1 cellular context compared by ENCODE assay signal in the genomic region with DNA sequence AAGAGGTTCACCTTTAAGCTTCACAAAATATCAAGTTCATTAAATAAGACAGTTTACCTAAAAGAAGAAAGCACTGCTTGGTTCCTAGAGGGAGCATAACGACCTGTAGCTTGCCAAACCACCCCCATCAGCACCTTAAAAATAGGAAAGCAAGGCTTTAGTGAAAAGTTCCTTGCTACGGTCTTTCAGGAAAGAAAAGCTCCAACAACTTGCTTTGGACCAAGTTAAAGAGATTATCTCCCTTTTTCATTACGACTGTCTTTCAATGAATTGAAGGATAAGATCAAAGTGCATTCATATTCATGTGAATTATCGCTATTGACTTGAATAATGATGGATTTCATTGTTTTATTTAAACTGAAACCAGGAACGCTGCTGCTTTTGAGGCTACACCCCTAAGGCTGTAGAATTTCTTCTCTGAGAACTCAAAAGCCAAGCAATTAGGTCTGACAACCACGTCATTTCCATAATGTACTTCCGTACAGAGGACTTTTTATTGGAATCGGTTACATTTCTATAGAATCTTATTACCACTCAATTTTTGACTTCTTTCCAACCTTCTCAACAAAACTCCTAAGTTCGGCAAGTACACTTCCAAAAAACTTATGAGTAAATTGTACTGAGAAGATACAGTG.
TF ChIP-seq lines count a peak whose summit lies in the region.

No MANE protein-coding gene starts in this region.

TF ChIP-seq in HEK293, 187 proteins besides CTCF, POLR2A, EP300 and RAD21 (continued from another document):
- TF ChIP-seq PRDM6 (tag by site-specific recombination; IDR thresholded peaks at IDR 0.05): peak; percentile 62
- TF ChIP-seq ZNF341 (tag by site-specific recombination; IDR thresholded peaks at IDR 0.05; ENCODE audit: low read depth): peak; percentile 53; the same call in 1 of the 2 replicates
- TF ChIP-seq, protein P1, sequence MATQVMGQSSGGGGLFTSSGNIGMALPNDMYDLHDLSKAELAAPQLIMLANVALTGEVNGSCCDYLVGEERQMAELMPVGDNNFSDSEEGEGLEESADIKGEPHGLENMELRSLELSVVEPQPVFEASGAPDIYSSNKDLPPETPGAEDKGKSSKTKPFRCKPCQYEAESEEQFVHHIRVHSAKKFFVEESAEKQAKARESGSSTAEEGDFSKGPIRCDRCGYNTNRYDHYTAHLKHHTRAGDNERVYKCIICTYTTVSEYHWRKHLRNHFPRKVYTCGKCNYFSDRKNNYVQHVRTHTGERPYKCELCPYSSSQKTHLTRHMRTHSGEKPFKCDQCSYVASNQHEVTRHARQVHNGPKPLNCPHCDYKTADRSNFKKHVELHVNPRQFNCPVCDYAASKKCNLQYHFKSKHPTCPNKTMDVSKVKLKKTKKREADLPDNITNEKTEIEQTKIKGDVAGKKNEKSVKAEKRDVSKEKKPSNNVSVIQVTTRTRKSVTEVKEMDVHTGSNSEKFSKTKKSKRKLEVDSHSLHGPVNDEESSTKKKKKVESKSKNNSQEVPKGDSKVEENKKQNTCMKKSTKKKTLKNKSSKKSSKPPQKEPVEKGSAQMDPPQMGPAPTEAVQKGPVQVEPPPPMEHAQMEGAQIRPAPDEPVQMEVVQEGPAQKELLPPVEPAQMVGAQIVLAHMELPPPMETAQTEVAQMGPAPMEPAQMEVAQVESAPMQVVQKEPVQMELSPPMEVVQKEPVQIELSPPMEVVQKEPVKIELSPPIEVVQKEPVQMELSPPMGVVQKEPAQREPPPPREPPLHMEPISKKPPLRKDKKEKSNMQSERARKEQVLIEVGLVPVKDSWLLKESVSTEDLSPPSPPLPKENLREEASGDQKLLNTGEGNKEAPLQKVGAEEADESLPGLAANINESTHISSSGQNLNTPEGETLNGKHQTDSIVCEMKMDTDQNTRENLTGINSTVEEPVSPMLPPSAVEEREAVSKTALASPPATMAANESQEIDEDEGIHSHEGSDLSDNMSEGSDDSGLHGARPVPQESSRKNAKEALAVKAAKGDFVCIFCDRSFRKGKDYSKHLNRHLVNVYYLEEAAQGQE (tag by site-specific recombination; IDR thresholded peaks at IDR 0.05): peak; percentile 84
- TF ChIP-seq, protein P2, sequence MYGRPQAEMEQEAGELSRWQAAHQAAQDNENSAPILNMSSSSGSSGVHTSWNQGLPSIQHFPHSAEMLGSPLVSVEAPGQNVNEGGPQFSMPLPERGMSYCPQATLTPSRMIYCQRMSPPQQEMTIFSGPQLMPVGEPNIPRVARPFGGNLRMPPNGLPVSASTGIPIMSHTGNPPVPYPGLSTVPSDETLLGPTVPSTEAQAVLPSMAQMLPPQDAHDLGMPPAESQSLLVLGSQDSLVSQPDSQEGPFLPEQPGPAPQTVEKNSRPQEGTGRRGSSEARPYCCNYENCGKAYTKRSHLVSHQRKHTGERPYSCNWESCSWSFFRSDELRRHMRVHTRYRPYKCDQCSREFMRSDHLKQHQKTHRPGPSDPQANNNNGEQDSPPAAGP (tag by site-specific recombination; IDR thresholded peaks at IDR 0.05): no peak
- TF ChIP-seq, protein P3, sequence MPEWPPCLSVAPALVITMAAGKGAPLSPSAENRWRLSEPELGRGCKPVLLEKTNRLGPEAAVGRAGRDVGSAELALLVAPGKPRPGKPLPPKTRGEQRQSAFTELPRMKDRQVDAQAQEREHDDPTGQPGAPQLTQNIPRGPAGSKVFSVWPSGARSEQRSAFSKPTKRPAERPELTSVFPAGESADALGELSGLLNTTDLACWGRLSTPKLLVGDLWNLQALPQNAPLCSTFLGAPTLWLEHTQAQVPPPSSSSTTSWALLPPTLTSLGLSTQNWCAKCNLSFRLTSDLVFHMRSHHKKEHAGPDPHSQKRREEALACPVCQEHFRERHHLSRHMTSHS (tag by site-specific recombination; IDR thresholded peaks at IDR 0.05): no peak
- TF ChIP-seq ZNF704 (tag by site-specific recombination; IDR thresholded peaks at IDR 0.05): no peak
- no peak for TF ChIP-seq ZNF394 (tag by site-specific recombination; IDR thresholded peaks at IDR 0.05; ENCODE audit: borderline replicate concordance)
- TF ChIP-seq ZNF366 (tag by site-specific recombination; conservative IDR thresholded peaks at IDR 0.05): 0 out of 2 replicates have a peak, but pooled peaks have one; percentile 38
